Comparison of ENCODE assay signal across 8 cellular contexts in the genomic region with DNA sequence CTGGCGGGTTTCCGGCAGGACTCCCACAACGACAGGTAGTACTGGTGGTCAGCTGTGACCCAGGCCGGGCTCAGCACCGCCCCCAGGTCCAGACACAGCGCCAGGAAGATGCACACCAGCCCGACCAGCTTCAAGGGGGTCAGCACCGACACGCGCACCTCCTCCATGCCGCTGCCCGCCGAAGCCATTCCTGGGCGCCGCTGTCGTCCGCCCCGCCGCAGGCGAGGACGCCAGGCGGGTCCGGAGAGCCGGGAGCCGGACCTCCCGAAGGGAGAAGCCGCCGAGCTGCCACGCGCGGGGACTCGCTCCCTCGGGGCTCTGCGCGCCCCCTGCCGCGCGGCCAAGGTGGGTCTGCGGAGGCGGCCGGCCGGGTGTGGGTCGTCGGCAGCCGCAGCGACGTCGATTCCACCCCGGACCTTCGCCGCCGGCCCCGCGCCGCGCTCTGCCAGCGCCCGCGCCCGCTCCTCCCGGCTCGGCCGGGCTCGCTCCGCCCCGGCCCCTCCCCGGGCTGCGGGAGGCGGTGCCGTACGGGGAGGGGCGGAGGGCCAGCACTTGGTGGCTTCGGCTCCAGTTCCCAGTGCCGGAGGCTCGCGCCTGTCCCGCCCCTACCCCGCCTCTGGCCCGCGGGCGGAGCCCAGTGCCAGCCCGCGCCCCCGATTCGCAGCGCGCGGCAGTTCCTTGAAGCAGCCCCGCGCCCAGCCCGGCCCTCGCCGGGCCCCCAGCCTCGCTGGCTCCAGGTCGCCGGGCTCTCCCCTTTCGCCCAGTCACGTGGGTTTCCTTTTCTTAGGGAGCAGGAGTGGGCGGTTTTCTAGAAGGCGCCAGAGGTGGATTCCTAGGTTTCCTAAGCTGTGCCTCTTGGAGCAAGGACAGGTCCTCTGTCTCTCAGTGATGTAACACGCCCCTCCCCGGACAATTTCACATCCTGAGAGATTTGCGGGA.
DNase-seq lines count a peak whose midpoint lies in the region; TF ChIP-seq lines count a peak whose summit lies in the region.

A gene (minus strand): TSS at position 444 of the 939 bp plus-strand sequence. CDS start 256 bp downstream, at position 188.

- TF ChIP-seq CTCF in cardiac fibroblast (IDR thresholded peaks at IDR 0.05; ENCODE audit: low read depth, low read length): no peak

- DNase-seq in NCI-H82 (lab: John Stamatoyannopoulos, UW): peak; percentile 79
- DNase-seq in NCI-H82 treated with DMSO at 0.1 percent for 48 hours (lab: John Stamatoyannopoulos, UW; ENCODE audit: unreplicated experiment): no peak
- DNase-seq in NCI-H345 (lab: John Stamatoyannopoulos, UW): peak; percentile 51
- peak; percentile 70 to 78 for DNase-seq in cardiac fibroblast (ENCODE audit: low read depth in 2 of 2)
- peak; percentile 81 for DNase-seq in iPS-NIHi11 (ENCODE audit: low spot score)
- DNase-seq in stimulated activated naive CD4-positive, alpha-beta T cell (lab: John Stamatoyannopoulos, UW): no peak
- no peak for DNase-seq in activated CD8-positive, alpha-beta memory T cell treated with anti-CD3 and anti-CD28 coated beads for 24 hours

- H3K4me3 ChIP-seq in cardiac fibroblast (replicated peaks in 1 of 2; ENCODE audit: low read depth in 2 of 2, low read length in 2 of 2) (peak within 1 kb of the TSS; percentile 70 to 75), skin epidermis (peak within 1 kb of the TSS; percentile 33 to 55 (median 41))

- peak within 1 kb of the TSS in 12 of 21 experiments; percentile 16 to 82 (median 68) for H3K27ac ChIP-seq in skin epidermis

Comparison
In these comparisons a context has a peak if more than half of its experiments do, and no peak if none do; other contexts are left out.
1. DNase-seq: peak in NCI-H82 (single experiment), NCI-H345 (single experiment), cardiac fibroblast (2 of 2) and iPS-NIHi11 (single experiment); none in NCI-H82 treated with DMSO at 0.1 percent for 48 hours (single experiment), stimulated activated naive CD4-positive, alpha-beta T cell (0 of 6) and activated CD8-positive, alpha-beta memory T cell treated with anti-CD3 and anti-CD28 coated beads for 24 hours (single experiment).